ENCODE assay signal across 22 cellular contexts in genomic region chr17:21772321-21772720, GRCh38.
DNase-seq lines count a peak whose midpoint lies in the region; ATAC-seq and TF ChIP-seq lines count a peak whose summit lies in the region.
"Had no signal": no experiment of that assay in that cellular context is flagged by ENCODE, and none has a peak within 500 bp of the region (broad histone marks: within the 10 kb centered on the region; RNA-seq: fewer than 3 reads in every experiment).

No MANE protein-coding gene starts in this region.

- no peak overlapping the region for H3K4me3 ChIP-seq in right atrium auricular region
- H3K4me3 ChIP-seq: A549, GM12878, GM23338, HAP-1 had no signal

- TF ChIP-seq CTCF in right atrium auricular region (IDR thresholded peaks at IDR 0.05) (no peak), osteocyte (IDR thresholded peaks at IDR 0.05) (no peak)

- H3K4me3 Mint-ChIP-seq in osteocyte (ENCODE audit: unreplicated experiment), result no peak overlapping the region
- H3K4me3 Mint-ChIP-seq: CD4-positive, CD25-positive, alpha-beta regulatory T cell; CD8-positive, alpha-beta T cell; GM23338 had no signal

- peak; percentile 42 for DNase-seq in right atrium auricular region (ENCODE audit: low spot score)
- DNase-seq in Right ventricle myocardium superior, result no peak
- peak; percentile 25 for DNase-seq in ecto neural progenitor cell (ENCODE audit: low spot score)
- peak; percentile 65 for DNase-seq in osteocyte (ENCODE audit: extremely low spot score, unreplicated experiment)
- no peak for DNase-seq in G401 (ENCODE audit: low spot score)
- DNase-seq: 8988T; ACHN; AML-193; BE2C; CD4-positive, CD25-positive, alpha-beta regulatory T cell; CD8-positive, alpha-beta T cell; DMS153; DND-41; GDM1 had no signal

- H3K36me3 ChIP-seq in right atrium auricular region, result no peaks in the 10 kb centered on the region
- H3K36me3 ChIP-seq: BE2C, HAP-1 had no signal

- no peaks in the 10 kb centered on the region for H3K9me3 ChIP-seq in right atrium auricular region
- H3K9me3 ChIP-seq: A549, BE2C, Caco-2, HAP-1 had no signal

- H3K27me3 ChIP-seq in right atrium auricular region, result no peaks in the 10 kb centered on the region
- H3K27me3 ChIP-seq: BE2C had no signal

- H3K27me3 Mint-ChIP-seq in osteocyte (ENCODE audit: unreplicated experiment), result no peaks in the 10 kb centered on the region
- H3K27me3 Mint-ChIP-seq: CD4-positive, CD25-positive, alpha-beta regulatory T cell had no signal

- peaks cover 9% of the 10 kb centered on the region for H3K9me3 Mint-ChIP-seq in osteocyte (ENCODE audit: unreplicated experiment)
- H3K9me3 Mint-ChIP-seq: CD8-positive, alpha-beta T cell had no signal

- intact Hi-C loops in Right ventricle myocardium superior (cut with DNase I), result no loop called here

- ATAC-seq in Right ventricle myocardium superior (ENCODE audit: poor library complexity), result no peak
- no peak for ATAC-seq in GM21786 (IDR thresholded peaks at IDR 0.05; ENCODE audit: unreplicated experiment)
- no peak for ATAC-seq in HG02840 (IDR thresholded peaks at IDR 0.05; ENCODE audit: low FRiP score, unreplicated experiment)
- ATAC-seq: CD8-positive, alpha-beta T cell had no signal

- H3K36me3 Mint-ChIP-seq in osteocyte (ENCODE audit: unreplicated experiment), result no peaks in the 10 kb centered on the region
- H3K36me3 Mint-ChIP-seq: CD4-positive, CD25-positive, alpha-beta regulatory T cell; CD8-positive, alpha-beta T cell had no signal

- no peaks in the 10 kb centered on the region for H3K4me1 Mint-ChIP-seq in osteocyte (ENCODE audit: unreplicated experiment)
- H3K4me1 Mint-ChIP-seq: GM23338 had no signal

- no peaks in the 10 kb centered on the region for H3K4me1 ChIP-seq in right atrium auricular region
- H3K4me1 ChIP-seq: A549, BE2C, Caco-2, HAP-1 had no signal

- H3K27ac ChIP-seq in right atrium auricular region, result no peak overlapping the region
- H3K27ac ChIP-seq: A549, C4-2B had no signal

- in situ Hi-C loops in G401 (cut with HindIII; ENCODE audit: low sequenced_read_pairs), result no loop called here

- H3K27ac Mint-ChIP-seq in osteocyte (ENCODE audit: unreplicated experiment), result no peak overlapping the region
- H3K27ac Mint-ChIP-seq: CD4-positive, CD25-positive, alpha-beta regulatory T cell; CD8-positive, alpha-beta T cell; GM23338 had no signal

Comparison
In these comparisons a context has a peak if more than half of its experiments do, and no peak if none do; other contexts are left out.
1. DNase-seq: peak in right atrium auricular region (single experiment), ecto neural progenitor cell (single experiment) and osteocyte (single experiment); none in Right ventricle myocardium superior (single experiment) and G401 (single experiment).